ENCODE assay signal across 9 cellular contexts in genomic region chr6:71403422-71404134, GRCh38.
A peak's percentile ranks its signal among the peaks of the same experiment; 100 is the strongest.
DNase-seq lines count a peak whose midpoint lies in the region; ATAC-seq, FAIRE-seq and TF ChIP-seq lines count a peak whose summit lies in the region.
"Had no signal": no experiment of that assay in that cellular context is flagged by ENCODE, and none has a peak within 500 bp of the region (broad histone marks: within the 10 kb centered on the region; RNA-seq: fewer than 3 reads in every experiment).

No MANE protein-coding gene starts in this region.

- peak overlapping the region in 1 of 3 donors; percentile 12 for H3K9ac ChIP-seq in skeletal muscle tissue (ENCODE audit: low read depth in 1 of 3, low read length in 3 of 3)

- in situ Hi-C loops in astrocyte of the cerebellum (cut with HindIII; ENCODE audit: low sequenced_read_pairs) = no loop called here

- no peak for TF ChIP-seq CTCF in astrocyte of the cerebellum (IDR thresholded peaks at IDR 0.05; ENCODE audit: low read depth, low read length, missing control alignments)

- no peaks in the 10 kb centered on the region for H3K27me3 ChIP-seq in skeletal muscle tissue (ENCODE audit: control insufficient read depth in 3 of 3, insufficient read depth in 3 of 3, low read length in 3 of 3)

- H3K4me3 ChIP-seq in astrocyte of the cerebellum (ENCODE audit: low read depth, low read length) = peak overlapping the region; percentile 2
- H3K4me3 ChIP-seq in skeletal muscle tissue (ENCODE audit: low read length in 3 of 3) = peak overlapping the region; percentile 3 to 35 (median 13)

- peaks cover 7 to 26% (median 16%) of the 10 kb centered on the region in 3 donors for H3K4me1 ChIP-seq in skeletal muscle tissue (ENCODE audit: control insufficient read depth in 3 of 3, insufficient read depth in 3 of 3, low read length in 3 of 3)

- no peak for ATAC-seq in HG03571 (IDR thresholded peaks at IDR 0.05; ENCODE audit: unreplicated experiment)
- ATAC-seq in HG03045 (IDR thresholded peaks at IDR 0.05; ENCODE audit: unreplicated experiment) = no peak
- ATAC-seq in HG02970 (IDR thresholded peaks at IDR 0.05; ENCODE audit: low FRiP score, unreplicated experiment) = no peak

- H3K9me3 ChIP-seq in skeletal muscle tissue (ENCODE audit: control insufficient read depth in 3 of 3, low read length in 3 of 3) = no peaks in the 10 kb centered on the region

- DNase-seq in NCI-H1105 (lab: John Stamatoyannopoulos, UW) (peak; percentile 61), astrocyte of the cerebellum (ENCODE audit: low read depth) (no peak)
- DNase-seq: central memory CD4-positive, alpha-beta T cell; NCI-H1092 treated with DMSO at 0.1 percent for 48 hours had no signal

- H3K36me3 ChIP-seq in skeletal muscle tissue (ENCODE audit: control insufficient read depth in 3 of 3, insufficient read depth in 3 of 3, low read length in 3 of 3) = peaks cover 0 to 3% (median 0%) of the 10 kb centered on the region in 3 donors

- H3K27ac ChIP-seq in skeletal muscle tissue (ENCODE audit: low read depth, low read length) = peak overlapping the region; percentile 4

- peak; percentile 82 for FAIRE-seq in islet of Langerhans (lab: Jason Lieb, UNC)
